Comparison of ENCODE assay signal across 29 cellular contexts in genomic region chr14:90303382-90303943, GRCh38. TPM values are rescaled to one million over a fixed set of nuclear protein-coding genes. Genes with fewer than 3 reads are reported as not detected.
DNase-seq lines count a peak whose midpoint lies in the region; ATAC-seq and TF ChIP-seq lines count a peak whose summit lies in the region.
"Had no signal": no experiment of that assay in that cellular context is flagged by ENCODE, and none has a peak within 500 bp of the region (broad histone marks: within the 10 kb centered on the region; RNA-seq: fewer than 3 reads in every experiment).

No MANE protein-coding gene starts in this region.

- peak overlapping the region in 2 of 3 donors; percentile 29 to 46 for H3K27ac Mint-ChIP-seq in CD4-positive, CD25-positive, alpha-beta regulatory T cell
- H3K27ac Mint-ChIP-seq in endodermal cell: peak overlapping the region; percentile 16
- H3K27ac Mint-ChIP-seq: activated CD4-positive, alpha-beta memory T cell treated with anti-CD3 and anti-CD28 coated beads, Interleukin-2, amount 10 ng/mL, durations not matched to agents 7 days and 5 days; activated naive CD4-positive, alpha-beta T cell treated with anti-CD3 and anti-CD28 coated beads, Interleukin-2, amount 50 U/mL, for 24 hours; stimulated activated naive B cell treated with anti-CD40 and anti-IgM and Interleukin-4, amounts not matched to agents 10 μg/mL and 1 μg/mL and 100 μg/mL, for 72 hours; T-helper 2 cell treated with Interferon-gamma antibody and Interleukin-4, amounts not matched to agents 5 μg/mL and 100 μg/mL, for 36 hours had no signal

- H3K4me3 Mint-ChIP-seq in CD4-positive, CD25-positive, alpha-beta regulatory T cell: no peak overlapping the region
- H3K4me3 Mint-ChIP-seq in endodermal cell: peak overlapping the region; percentile 3
- H3K4me3 Mint-ChIP-seq: activated CD4-positive, alpha-beta memory T cell treated with anti-CD3 and anti-CD28 coated beads, Interleukin-2, amount 10 ng/mL, durations not matched to agents 7 days and 5 days; activated naive CD4-positive, alpha-beta T cell treated with anti-CD3 and anti-CD28 coated beads, Interleukin-2, amount 50 U/mL, for 24 hours; activated T-helper 17 cell treated with anti-CD3 and anti-CD28 coated beads, Interleukin-2, amount 50 U/mL, for 72 hours; natural killer cell; stimulated activated naive B cell treated with anti-CD40 and anti-IgM and Interleukin-4, amounts not matched to agents 10 μg/mL and 1 μg/mL and 100 μg/mL, for 72 hours; T-helper 2 cell treated with Interferon-gamma antibody and Interleukin-4, amounts not matched to agents 5 μg/mL and 100 μg/mL, for 36 hours had no signal

- peaks cover 0 to 1% (median 0%) of the 10 kb centered on the region in 7 donors for H3K9me3 Mint-ChIP-seq in CD4-positive, CD25-positive, alpha-beta regulatory T cell
- H3K9me3 Mint-ChIP-seq in endodermal cell: peaks cover 4% of the 10 kb centered on the region
- H3K9me3 Mint-ChIP-seq: activated CD4-positive, alpha-beta memory T cell treated with anti-CD3 and anti-CD28 coated beads, Interleukin-2, amount 10 ng/mL, durations not matched to agents 7 days and 5 days; activated naive CD4-positive, alpha-beta T cell treated with anti-CD3 and anti-CD28 coated beads, Interleukin-2, amount 50 U/mL, for 24 hours; activated T-helper 17 cell treated with anti-CD3 and anti-CD28 coated beads, Interleukin-2, amount 50 U/mL, for 72 hours; natural killer cell; T-helper 2 cell treated with Interferon-gamma antibody and Interleukin-4, amounts not matched to agents 5 μg/mL and 100 μg/mL, for 36 hours had no signal

- TF ChIP-seq CTCF in OCI-LY7 (conservative IDR thresholded peaks at IDR 0.05; ENCODE audit: low read length) (no peak), endodermal cell (conservative IDR thresholded peaks at IDR 0.05) (no peak), mucosa of descending colon (IDR thresholded peaks at IDR 0.05) (no peak)

- no peak overlapping the region for H3K4me3 ChIP-seq in CD4-positive, CD25-positive, alpha-beta regulatory T cell (ENCODE audit: low read depth, low read length)
- H3K4me3 ChIP-seq in OCI-LY7 (ENCODE audit: low read depth, low read length, poor library complexity, severe bottlenecking) (no peak overlapping the region), endodermal cell (ENCODE audit: low read length) (peak overlapping the region; percentile 21), mucosa of descending colon (no peak overlapping the region)
- H3K4me3 ChIP-seq: breast epithelium, left ventricle myocardium inferior had no signal

- H4K20me1 ChIP-seq in OCI-LY7 (ENCODE audit: insufficient read depth, low read length): no peaks in the 10 kb centered on the region

- H3K27me3 Mint-ChIP-seq in CD4-positive, CD25-positive, alpha-beta regulatory T cell: no peaks in the 10 kb centered on the region
- H3K27me3 Mint-ChIP-seq in endodermal cell (ENCODE audit: insufficient read depth): no peaks in the 10 kb centered on the region
- H3K27me3 Mint-ChIP-seq: activated CD4-positive, alpha-beta memory T cell treated with anti-CD3 and anti-CD28 coated beads, Interleukin-2, amount 10 ng/mL, durations not matched to agents 7 days and 5 days; activated naive CD4-positive, alpha-beta T cell treated with anti-CD3 and anti-CD28 coated beads, Interleukin-2, amount 50 U/mL, for 24 hours; activated T-helper 17 cell treated with anti-CD3 and anti-CD28 coated beads, Interleukin-2, amount 50 U/mL, for 72 hours; stimulated activated naive B cell treated with anti-CD40 and anti-IgM and Interleukin-4, amounts not matched to agents 10 μg/mL and 1 μg/mL and 100 μg/mL, for 72 hours had no signal

- no peaks in the 10 kb centered on the region for H3K27me3 ChIP-seq in CD4-positive, CD25-positive, alpha-beta regulatory T cell (ENCODE audit: control insufficient read depth, insufficient read depth, low read length)
- H3K27me3 ChIP-seq in endodermal cell (ENCODE audit: control insufficient read depth, insufficient read depth, low read length, poor library complexity, severe bottlenecking): no peaks in the 10 kb centered on the region
- H3K27me3 ChIP-seq: breast epithelium had no signal

- H3K27ac ChIP-seq in CD4-positive, CD25-positive, alpha-beta regulatory T cell (ENCODE audit: insufficient read depth, low read length, poor library complexity, severe bottlenecking): no peak overlapping the region
- no peak overlapping the region for H3K27ac ChIP-seq in OCI-LY7 (ENCODE audit: low read depth, low read length, poor library complexity, severe bottlenecking)
- no peak overlapping the region for H3K27ac ChIP-seq in endodermal cell (ENCODE audit: low read depth, low read length)
- H3K27ac ChIP-seq: breast epithelium, epithelial cell of prostate, HL-60 had no signal

- no peak overlapping the region for H3K9ac ChIP-seq in endodermal cell (ENCODE audit: extremely low read depth, low read length, poor library complexity, severe bottlenecking)

- no peaks in the 10 kb centered on the region for H3K9me3 ChIP-seq in CD4-positive, CD25-positive, alpha-beta regulatory T cell (ENCODE audit: control insufficient read depth in 2 of 2, low read length in 2 of 2)
- H3K9me3 ChIP-seq in OCI-LY7 (ENCODE audit: low read length) (no peaks in the 10 kb centered on the region), endodermal cell (ENCODE audit: control insufficient read depth, low read length) (no peaks in the 10 kb centered on the region), mucosa of descending colon (no peaks in the 10 kb centered on the region)
- H3K9me3 ChIP-seq: breast epithelium, left ventricle myocardium inferior had no signal

- CTCF ChIA-PET in OCI-LY7 (lab: Charles Lee; ENCODE audit: unreplicated experiment): no interaction called here

- no peak overlapping the region for H2AFZ ChIP-seq in OCI-LY7 (ENCODE audit: low read length)

- no peaks in the 10 kb centered on the region for H3K4me1 ChIP-seq in CD4-positive, CD25-positive, alpha-beta regulatory T cell (ENCODE audit: control insufficient read depth, insufficient read depth, low read length, poor library complexity, severe bottlenecking)
- no peaks in the 10 kb centered on the region for H3K4me1 ChIP-seq in OCI-LY7 (ENCODE audit: insufficient read depth, low read length, poor library complexity, severe bottlenecking)
- H3K4me1 ChIP-seq in endodermal cell (ENCODE audit: control insufficient read depth, insufficient read depth, low read length): peaks cover 10% of the 10 kb centered on the region
- peaks cover 18% of the 10 kb centered on the region for H3K4me1 ChIP-seq in mucosa of descending colon (ENCODE audit: low read depth)

- H3K4me1 Mint-ChIP-seq in CD4-positive, CD25-positive, alpha-beta regulatory T cell: peaks cover 5 to 20% (median 14%) of the 10 kb centered on the region in 4 donors
- H3K4me1 Mint-ChIP-seq in endodermal cell: peaks cover 53% of the 10 kb centered on the region

- intact Hi-C loops in OCI-LY7 (cut with micrococcal nuclease; ENCODE audit: unreplicated experiment): loop anchor here (10.0 kb wide), 1 partner anchor 211 kb away; no protein-coding TSS in a partner anchor
- intact Hi-C loops in mucosa of descending colon (cut with DNase I, micrococcal nuclease): loop anchor here in 1 of 2 donors (2.0 kb wide), 1 partner anchor 95 kb away; no protein-coding TSS in a partner anchor

- 88 to 93% methylated on average over 4 of the region's 4 CpGs for WGBS in endodermal cell (ENCODE audit: insufficient coverage in 1 of 2, insufficient read length in 1 of 2), 2 experiments

- POLR2A ChIA-PET in OCI-LY7 (lab: Charles Lee): interaction anchor here (0.7 kb wide), 1 partner anchor 115 kb away, joined by 3 read pairs; no protein-coding TSS in a partner anchor

- no peak for DNase-seq in CD4-positive, CD25-positive, alpha-beta regulatory T cell
- no peak for DNase-seq in OCI-LY7 (ENCODE audit: low spot score)
- no peak for DNase-seq in endodermal cell
- peak in 1 of 3 donors; percentile 33 for DNase-seq in mucosa of descending colon
- no peak for DNase-seq in RPMI8226
- no peak for DNase-seq in NCI-H128 (lab: John Stamatoyannopoulos, UW; ENCODE audit: unreplicated experiment)
- DNase-seq in NOMO-1 treated with dmso at 0.1 percent for 144 hours (lab: John Stamatoyannopoulos, UW; ENCODE audit: unreplicated experiment): no peak
- DNase-seq in cerebellar cortex (ENCODE audit: low spot score): no peak
- DNase-seq: activated CD4-positive, alpha-beta memory T cell treated with anti-CD3 and anti-CD28 coated beads, Interleukin-2, amount 10 ng/mL, durations not matched to agents 7 days and 5 days; activated CD8-positive, alpha-beta memory T cell treated with anti-CD3 and anti-CD28 coated beads, Interleukin-2, amount 50 U/mL, for 4 hours; amniotic stem cell; DND-41; effector CD8-positive, alpha-beta T cell; Kasumi-1; left ventricle myocardium inferior; natural killer cell; NCI-H1417 treated with DMSO at 0.1 percent for 48 hours; NCI-H2029 treated with DMSO at 0.1 percent for 48 hours; NCI-H226; NCI-H526 treated with DMSO at 0.1 percent for 48 hours; SHP77 treated with DMSO at 0.1 percent for 48 hours; stimulated activated naive B cell treated with anti-CD40 and anti-IgM and Interleukin-4, amounts not matched to agents 10 μg/mL and 1 μg/mL and 100 μg/mL, for 72 hours had no signal

- ATAC-seq in CD4-positive, CD25-positive, alpha-beta regulatory T cell (ENCODE audit: low read depth in 2 of 2): no peak
- peak; percentile 90 for ATAC-seq in mucosa of descending colon
- ATAC-seq: activated T-helper 17 cell treated with anti-CD3 and anti-CD28 coated beads, Interleukin-2, amount 50 U/mL, for 72 hours; natural killer cell; Panc1; stimulated activated naive B cell treated with anti-CD40 and anti-IgM and Interleukin-4, amounts not matched to agents 10 μg/mL and 1 μg/mL and 100 μg/mL, for 72 hours had no signal

- no peaks in the 10 kb centered on the region for H3K9me2 ChIP-seq in OCI-LY7 (ENCODE audit: insufficient read depth, low read length)

- peaks cover 44% of the 10 kb centered on the region for H3K36me3 ChIP-seq in CD4-positive, CD25-positive, alpha-beta regulatory T cell (ENCODE audit: control insufficient read depth, insufficient read depth, low read length)
- peaks cover 65% of the 10 kb centered on the region for H3K36me3 ChIP-seq in OCI-LY7 (ENCODE audit: insufficient read depth, low read length)
- H3K36me3 ChIP-seq in endodermal cell (ENCODE audit: control insufficient read depth, insufficient read depth, low read length): peaks cover 55% of the 10 kb centered on the region
- no peaks in the 10 kb centered on the region for H3K36me3 ChIP-seq in mucosa of descending colon (ENCODE audit: low read depth)
- H3K36me3 ChIP-seq: breast epithelium had no signal

- no peaks in the 10 kb centered on the region for H3K79me2 ChIP-seq in OCI-LY7 (ENCODE audit: insufficient read depth, low read depth, low read length)

- H3K4me2 ChIP-seq in OCI-LY7 (ENCODE audit: low read length): no peak overlapping the region

- TSS peak; percentile 40 for BruUV-seq in OCI-LY7 (replicated peaks; lab: Mats Ljungman, UMichigan)

- H3K36me3 Mint-ChIP-seq in CD4-positive, CD25-positive, alpha-beta regulatory T cell: peaks cover 45% of the 10 kb centered on the region
- H3K36me3 Mint-ChIP-seq in endodermal cell (ENCODE audit: low read depth): peaks cover 33% of the 10 kb centered on the region

RNA-seq across cellular contexts. Expression of gene NRDE2, which starts 28.3 kb away (rescaled TPM):
- 25.4 TPM for total RNA-seq in CD4-positive, CD25-positive, alpha-beta regulatory T cell
- polyA plus RNA-seq in CD4-positive, CD25-positive, alpha-beta regulatory T cell: 10 to 100 TPM in 2 of 4 donors, 1 to 10 TPM in 2; 7.3 to 10.9 (median 9.1) TPM
- total RNA-seq in OCI-LY7 (2014; rRNA removed; shearing (Covaris generic)): 12.3 and 15.4 TPM in 2 replicates
- 16.6 and 19.1 TPM in 2 replicates for total RNA-seq in OCI-LY7 (2022)
- 10 to 100 TPM; 18.3 to 19.5 TPM for total RNA-seq in endodermal cell
- 11.3 TPM for polyA plus RNA-seq in endodermal cell (2013, experiment 1 of 2)
- polyA plus RNA-seq in endodermal cell (2013, experiment 2 of 2): 9.2 TPM
- total RNA-seq in mucosa of descending colon: 10 to 100 TPM; 23.0 to 31.5 (median 26.1) TPM

RNA-seq across cellular contexts. Expression of gene PSMC1, which starts 47.1 kb away (rescaled TPM):
- total RNA-seq in CD4-positive, CD25-positive, alpha-beta regulatory T cell: 73.7 TPM
- polyA plus RNA-seq in CD4-positive, CD25-positive, alpha-beta regulatory T cell: 100 to 1,000 TPM in 3 of 4 donors, 10 to 100 TPM in 1; 98.8 to 162 (median 121) TPM
- 100 and 117 TPM in 2 replicates for total RNA-seq in OCI-LY7 (2014; rRNA removed; shearing (Covaris generic))
- total RNA-seq in OCI-LY7 (2022) (76.9 and 92.7 TPM in 2 replicates), endodermal cell (100 to 1,000 TPM; 108 to 122 TPM), mucosa of descending colon (10 to 100 TPM; 70.2 to 79.6 (median 78.6) TPM)
- 139 TPM for polyA plus RNA-seq in endodermal cell (2013, experiment 1 of 2)
- polyA plus RNA-seq in endodermal cell (2013, experiment 2 of 2): 143 TPM
